2 cellular contexts compared by ENCODE assay signal in genomic region chr15:68148039-68148438, GRCh38.
TF ChIP-seq lines count a peak whose summit lies in the region.

No MANE protein-coding gene starts in this region.

TF ChIP-seq in GM12891, 5 proteins besides CTCF, POLR2A, EP300 and RAD21 (continued from another document):
- TF ChIP-seq POU2F2 (IDR thresholded peaks at IDR 0.05; ENCODE audit: low read depth, low read length) (no peak), PAX5 (IDR thresholded peaks at IDR 0.05; ENCODE audit: insufficient read depth, low read length, severe bottlenecking) (no peak)

TF ChIP-seq in GM12878, 131 proteins besides CTCF, POLR2A, EP300 and RAD21 (continued from another document):
- no peak for TF ChIP-seq E2F8 (IDR thresholded peaks at IDR 0.05; ENCODE audit: low read depth, partially characterized antibody)
- TF ChIP-seq SRF (IDR thresholded peaks at IDR 0.05; ENCODE audit: low read depth in 2 of 2, low read length in 2 of 2), result no peak
